Comparison of ENCODE assay signal across 26 cellular contexts in genomic region chr2:101627284-101628049, GRCh38.
A peak's percentile ranks its signal among the peaks of the same experiment; 100 is the strongest.
DNase-seq lines count a peak whose midpoint lies in the region; ATAC-seq lines count a peak whose summit lies in the region.
"Had no signal": no experiment of that assay in that cellular context is flagged by ENCODE, and none has a peak within 500 bp of the region (broad histone marks: within the 10 kb centered on the region; RNA-seq: fewer than 3 reads in every experiment).

No MANE protein-coding gene starts in this region.

- H3K27ac ChIP-seq in CD4-positive, CD25-positive, alpha-beta regulatory T cell (ENCODE audit: insufficient read depth, low read length, poor library complexity, severe bottlenecking) = no peak overlapping the region
- H3K27ac ChIP-seq: hepatocyte, SJSA1 had no signal

- no peaks in the 10 kb centered on the region for H3K36me3 ChIP-seq in CD4-positive, CD25-positive, alpha-beta regulatory T cell (ENCODE audit: control insufficient read depth, insufficient read depth, low read length)
- H3K36me3 ChIP-seq: SJSA1 had no signal

- H3K36me3 Mint-ChIP-seq in CD4-positive, CD25-positive, alpha-beta regulatory T cell = no peaks in the 10 kb centered on the region
- no peaks in the 10 kb centered on the region for H3K36me3 Mint-ChIP-seq in naive B cell
- H3K36me3 Mint-ChIP-seq: IgD-negative memory B cell; naive thymus-derived CD8-positive, alpha-beta T cell; T-cell had no signal

- peaks cover 0 to 21% (median 15%) of the 10 kb centered on the region in 4 donors for H3K4me1 Mint-ChIP-seq in CD4-positive, CD25-positive, alpha-beta regulatory T cell
- peaks cover 19 to 37% (median 32%) of the 10 kb centered on the region in 3 donors for H3K4me1 Mint-ChIP-seq in naive B cell

- peaks cover 12% of the 10 kb centered on the region for H3K4me1 ChIP-seq in CD4-positive, CD25-positive, alpha-beta regulatory T cell (ENCODE audit: control insufficient read depth, insufficient read depth, low read length, poor library complexity, severe bottlenecking)
- H3K4me1 ChIP-seq: SJSA1 had no signal

- peak overlapping the region in 2 of 3 donors; percentile 29 to 82 for H3K27ac Mint-ChIP-seq in CD4-positive, CD25-positive, alpha-beta regulatory T cell
- H3K27ac Mint-ChIP-seq in naive B cell = peak overlapping the region in 4 of 6 donors; percentile 44 to 99 (median 82)
- H3K27ac Mint-ChIP-seq: CD4-positive, alpha-beta T cell; T-cell had no signal

- no peaks in the 10 kb centered on the region for H3K27me3 ChIP-seq in CD4-positive, CD25-positive, alpha-beta regulatory T cell (ENCODE audit: control insufficient read depth, insufficient read depth, low read length)
- H3K27me3 ChIP-seq: hepatocyte, SJSA1 had no signal

- DNase-seq in SKM-1 treated with dmso at 0.1 percent for 144 hours (lab: John Stamatoyannopoulos, UW; ENCODE audit: unreplicated experiment) = peak; percentile 43
- DNase-seq in SKM-1 (lab: John Stamatoyannopoulos, UW; ENCODE audit: unreplicated experiment) = no peak
- DNase-seq in CD4-positive, CD25-positive, alpha-beta regulatory T cell = no peak
- peak; percentile 69 for DNase-seq in NOMO-1 treated with DMSO at 0.1 percent for 48 hours (lab: John Stamatoyannopoulos, UW; ENCODE audit: unreplicated experiment)
- DNase-seq in naive B cell = no peak
- no peak for DNase-seq in GOT3 (lab: John Stamatoyannopoulos, UW)
- DNase-seq: 8988T; activated CD4-positive, CD25-positive, alpha-beta regulatory T cell; activated T-cell treated with anti-CD3 and anti-CD28 coated beads, Interleukin-2, amount 50 U/mL, for 48 hours; CD4-positive, alpha-beta T cell; DND-41; GF-D8; kidney glomerular epithelial cell; naive thymus-derived CD8-positive, alpha-beta T cell; NCI-H1417; NCI-H2081; NCI-H345; NCI-H69; stimulated activated CD4-positive, alpha-beta T cell treated with anti-CD3 and anti-CD28 coated beads, Interleukin-15, amount 100 ng/mL, for 24 hours; stimulated activated naive CD4-positive, alpha-beta T cell; T-cell had no signal

- H3K4me3 ChIP-seq in CD4-positive, CD25-positive, alpha-beta regulatory T cell (ENCODE audit: low read depth, low read length) = no peak overlapping the region
- H3K4me3 ChIP-seq: hepatocyte, SJSA1 had no signal

- H3K27me3 Mint-ChIP-seq in CD4-positive, CD25-positive, alpha-beta regulatory T cell = peaks cover 4% of the 10 kb centered on the region
- peaks cover 0 to 6% (median 0%) of the 10 kb centered on the region in 3 donors for H3K27me3 Mint-ChIP-seq in naive B cell
- H3K27me3 Mint-ChIP-seq: CD4-positive, alpha-beta T cell; IgD-negative memory B cell; naive thymus-derived CD8-positive, alpha-beta T cell; T-cell had no signal

- no peak overlapping the region for H3K4me3 Mint-ChIP-seq in CD4-positive, CD25-positive, alpha-beta regulatory T cell
- peak overlapping the region in 2 of 8 donors; percentile 32 to 63 for H3K4me3 Mint-ChIP-seq in naive B cell
- H3K4me3 Mint-ChIP-seq: CD4-positive, alpha-beta T cell; IgD-negative memory B cell; naive thymus-derived CD8-positive, alpha-beta T cell; T-cell had no signal

- no peaks in the 10 kb centered on the region for H3K9me3 ChIP-seq in CD4-positive, CD25-positive, alpha-beta regulatory T cell (ENCODE audit: control insufficient read depth in 2 of 2, low read length in 2 of 2)
- H3K9me3 ChIP-seq: SJSA1 had no signal

- peaks cover 0 to 2% (median 0%) of the 10 kb centered on the region in 7 donors for H3K9me3 Mint-ChIP-seq in CD4-positive, CD25-positive, alpha-beta regulatory T cell
- peaks cover 0 to 4% (median 0%) of the 10 kb centered on the region in 7 donors for H3K9me3 Mint-ChIP-seq in naive B cell
- H3K9me3 Mint-ChIP-seq: CD4-positive, alpha-beta T cell; T-cell had no signal

- ATAC-seq in CD4-positive, CD25-positive, alpha-beta regulatory T cell (ENCODE audit: low read depth in 2 of 2) = no peak
- ATAC-seq in naive B cell (ENCODE audit: low read depth in 2 of 2) (no peak), GM19023 (IDR thresholded peaks at IDR 0.05; ENCODE audit: unreplicated experiment) (no peak), HG03039 (IDR thresholded peaks at IDR 0.05; ENCODE audit: unreplicated experiment) (no peak)
- ATAC-seq: naive thymus-derived CD8-positive, alpha-beta T cell; T-cell had no signal

Comparison
In these comparisons a context has a peak if more than half of its experiments do, and no peak if none do; other contexts are left out.
1. DNase-seq: peak in SKM-1 treated with dmso at 0.1 percent for 144 hours (single experiment) and NOMO-1 treated with DMSO at 0.1 percent for 48 hours (single experiment); none in SKM-1 (single experiment), CD4-positive, CD25-positive, alpha-beta regulatory T cell (0 of 3), naive B cell (single experiment) and GOT3 (single experiment).